ENCODE assay signal across 1 cellular context in genomic region chr17:7573324-7574080, GRCh38.
TF ChIP-seq lines count a peak whose summit lies in the region.

No MANE protein-coding gene starts in this region.

TF ChIP-seq in HepG2, 621 proteins besides CTCF, POLR2A, EP300 and RAD21 (continued from another document and continues in another):
- TF ChIP-seq, protein P1, sequence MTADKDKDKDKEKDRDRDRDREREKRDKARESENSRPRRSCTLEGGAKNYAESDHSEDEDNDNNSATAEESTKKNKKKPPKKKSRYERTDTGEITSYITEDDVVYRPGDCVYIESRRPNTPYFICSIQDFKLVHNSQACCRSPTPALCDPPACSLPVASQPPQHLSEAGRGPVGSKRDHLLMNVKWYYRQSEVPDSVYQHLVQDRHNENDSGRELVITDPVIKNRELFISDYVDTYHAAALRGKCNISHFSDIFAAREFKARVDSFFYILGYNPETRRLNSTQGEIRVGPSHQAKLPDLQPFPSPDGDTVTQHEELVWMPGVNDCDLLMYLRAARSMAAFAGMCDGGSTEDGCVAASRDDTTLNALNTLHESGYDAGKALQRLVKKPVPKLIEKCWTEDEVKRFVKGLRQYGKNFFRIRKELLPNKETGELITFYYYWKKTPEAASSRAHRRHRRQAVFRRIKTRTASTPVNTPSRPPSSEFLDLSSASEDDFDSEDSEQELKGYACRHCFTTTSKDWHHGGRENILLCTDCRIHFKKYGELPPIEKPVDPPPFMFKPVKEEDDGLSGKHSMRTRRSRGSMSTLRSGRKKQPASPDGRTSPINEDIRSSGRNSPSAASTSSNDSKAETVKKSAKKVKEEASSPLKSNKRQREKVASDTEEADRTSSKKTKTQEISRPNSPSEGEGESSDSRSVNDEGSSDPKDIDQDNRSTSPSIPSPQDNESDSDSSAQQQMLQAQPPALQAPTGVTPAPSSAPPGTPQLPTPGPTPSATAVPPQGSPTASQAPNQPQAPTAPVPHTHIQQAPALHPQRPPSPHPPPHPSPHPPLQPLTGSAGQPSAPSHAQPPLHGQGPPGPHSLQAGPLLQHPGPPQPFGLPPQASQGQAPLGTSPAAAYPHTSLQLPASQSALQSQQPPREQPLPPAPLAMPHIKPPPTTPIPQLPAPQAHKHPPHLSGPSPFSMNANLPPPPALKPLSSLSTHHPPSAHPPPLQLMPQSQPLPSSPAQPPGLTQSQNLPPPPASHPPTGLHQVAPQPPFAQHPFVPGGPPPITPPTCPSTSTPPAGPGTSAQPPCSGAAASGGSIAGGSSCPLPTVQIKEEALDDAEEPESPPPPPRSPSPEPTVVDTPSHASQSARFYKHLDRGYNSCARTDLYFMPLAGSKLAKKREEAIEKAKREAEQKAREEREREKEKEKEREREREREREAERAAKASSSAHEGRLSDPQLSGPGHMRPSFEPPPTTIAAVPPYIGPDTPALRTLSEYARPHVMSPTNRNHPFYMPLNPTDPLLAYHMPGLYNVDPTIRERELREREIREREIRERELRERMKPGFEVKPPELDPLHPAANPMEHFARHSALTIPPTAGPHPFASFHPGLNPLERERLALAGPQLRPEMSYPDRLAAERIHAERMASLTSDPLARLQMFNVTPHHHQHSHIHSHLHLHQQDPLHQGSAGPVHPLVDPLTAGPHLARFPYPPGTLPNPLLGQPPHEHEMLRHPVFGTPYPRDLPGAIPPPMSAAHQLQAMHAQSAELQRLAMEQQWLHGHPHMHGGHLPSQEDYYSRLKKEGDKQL (CRISPR knock-in tag; IDR thresholded peaks at IDR 0.05; ENCODE audit: low read depth), result 0 out of 2 replicates have a peak, but pooled peaks have one; percentile 22
- TF ChIP-seq ERF (CRISPR knock-in tag; IDR thresholded peaks at IDR 0.05) (peak; percentile 49; the same call in 1 of the 2 replicates), NCOR1 (IDR thresholded peaks at IDR 0.05; ENCODE audit: borderline replicate concordance, low read length) (peak; percentile 69; the same call in 1 of the 2 replicates), ZNF670 (CRISPR knock-in tag; IDR thresholded peaks at IDR 0.05; ENCODE audit: borderline replicate concordance) (peak; percentile 56; the same call in 1 of the 2 replicates), AHR (CRISPR knock-in tag; IDR thresholded peaks at IDR 0.05) (0 out of 2 replicates have a peak, but pooled peaks have one; percentile 53), NFYC (CRISPR knock-in tag; IDR thresholded peaks at IDR 0.05) (peak; percentile 43; the same call in 1 of the 2 replicates), FOXM1 (CRISPR knock-in tag; IDR thresholded peaks at IDR 0.05) (no peak), ZKSCAN8 (CRISPR knock-in tag; IDR thresholded peaks at IDR 0.05; ENCODE audit: borderline replicate concordance) (no peak), ZBTB43 (CRISPR knock-in tag; conservative IDR thresholded peaks at IDR 0.05) (peak; percentile 53; the same call in 1 of the 2 replicates), SOX6 (IDR thresholded peaks at IDR 0.05) (no peak), SOX6 (CRISPR knock-in tag; IDR thresholded peaks at IDR 0.05) (peak; percentile 64), ZNF816 (CRISPR knock-in tag; IDR thresholded peaks at IDR 0.05; ENCODE audit: borderline replicate concordance) (peak; percentile 47; the same call in 1 of the 2 replicates), KMT2B (CRISPR knock-in tag; IDR thresholded peaks at IDR 0.05) (0 out of 2 replicates have a peak, but pooled peaks have one; percentile 34), ZNF563 (CRISPR knock-in tag; IDR thresholded peaks at IDR 0.05) (peak; percentile 69; the same call in 1 of the 2 replicates), DMTF1 (CRISPR knock-in tag; IDR thresholded peaks at IDR 0.05) (peak; percentile 97; the same call in 1 of the 2 replicates), MLX (CRISPR knock-in tag; IDR thresholded peaks at IDR 0.05) (0 out of 2 replicates have a peak, but pooled peaks have one; percentile 29), ZBTB25 (CRISPR knock-in tag; IDR thresholded peaks at IDR 0.05) (peak; percentile 86), NPAS2 (CRISPR knock-in tag; IDR thresholded peaks at IDR 0.05; ENCODE audit: borderline replicate concordance) (peak; percentile 14; the same call in 1 of the 2 replicates), CEBPG (CRISPR knock-in tag; IDR thresholded peaks at IDR 0.05) (peak; percentile 98), ZC3H4 (CRISPR knock-in tag; IDR thresholded peaks at IDR 0.05; ENCODE audit: borderline replicate concordance) (peak; percentile 92; the same call in 1 of the 2 replicates), TBX3 (IDR thresholded peaks at IDR 0.05; ENCODE audit: borderline replicate concordance) (no peak), ZHX2 (IDR thresholded peaks at IDR 0.05; ENCODE audit: low read depth) (peak; percentile 48; the same call in 1 of the 2 replicates), ZHX2 (CRISPR knock-in tag; IDR thresholded peaks at IDR 0.05; ENCODE audit: borderline replicate concordance) (peak; percentile 76; the same call in 1 of the 2 replicates)
- TF ChIP-seq, protein P2, sequence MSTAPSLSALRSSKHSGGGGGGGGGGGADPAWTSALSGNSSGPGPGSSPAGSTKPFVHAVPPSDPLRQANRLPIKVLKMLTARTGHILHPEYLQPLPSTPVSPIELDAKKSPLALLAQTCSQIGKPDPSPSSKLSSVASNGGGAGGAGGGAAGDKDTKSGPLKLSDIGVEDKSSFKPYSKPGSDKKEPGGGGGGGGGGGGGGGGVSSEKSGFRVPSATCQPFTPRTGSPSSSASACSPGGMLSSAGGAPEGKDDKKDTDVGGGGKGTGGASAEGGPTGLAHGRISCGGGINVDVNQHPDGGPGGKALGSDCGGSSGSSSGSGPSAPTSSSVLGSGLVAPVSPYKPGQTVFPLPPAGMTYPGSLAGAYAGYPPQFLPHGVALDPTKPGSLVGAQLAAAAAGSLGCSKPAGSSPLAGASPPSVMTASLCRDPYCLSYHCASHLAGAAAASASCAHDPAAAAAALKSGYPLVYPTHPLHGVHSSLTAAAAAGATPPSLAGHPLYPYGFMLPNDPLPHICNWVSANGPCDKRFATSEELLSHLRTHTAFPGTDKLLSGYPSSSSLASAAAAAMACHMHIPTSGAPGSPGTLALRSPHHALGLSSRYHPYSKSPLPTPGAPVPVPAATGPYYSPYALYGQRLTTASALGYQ (CRISPR knock-in tag; IDR thresholded peaks at IDR 0.05), result peak; percentile 45; the same call in 1 of the 2 replicates
- TF ChIP-seq, protein P3, sequence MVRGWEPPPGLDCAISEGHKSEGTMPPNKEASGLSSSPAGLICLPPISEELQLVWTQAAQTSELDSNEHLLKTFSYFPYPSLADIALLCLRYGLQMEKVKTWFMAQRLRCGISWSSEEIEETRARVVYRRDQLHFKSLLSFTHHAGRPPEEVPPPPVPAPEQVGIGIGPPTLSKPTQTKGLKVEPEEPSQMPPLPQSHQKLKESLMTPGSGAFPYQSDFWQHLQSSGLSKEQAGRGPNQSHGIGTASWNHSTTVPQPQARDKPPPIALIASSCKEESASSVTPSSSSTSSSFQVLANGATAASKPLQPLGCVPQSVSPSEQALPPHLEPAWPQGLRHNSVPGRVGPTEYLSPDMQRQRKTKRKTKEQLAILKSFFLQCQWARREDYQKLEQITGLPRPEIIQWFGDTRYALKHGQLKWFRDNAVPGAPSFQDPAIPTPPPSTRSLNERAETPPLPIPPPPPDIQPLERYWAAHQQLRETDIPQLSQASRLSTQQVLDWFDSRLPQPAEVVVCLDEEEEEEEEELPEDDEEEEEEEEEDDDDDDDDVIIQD (CRISPR knock-in tag; IDR thresholded peaks at IDR 0.05; ENCODE audit: low read depth), result 0 out of 2 replicates have a peak, but pooled peaks have one; percentile 9
- TF ChIP-seq, protein P4, sequence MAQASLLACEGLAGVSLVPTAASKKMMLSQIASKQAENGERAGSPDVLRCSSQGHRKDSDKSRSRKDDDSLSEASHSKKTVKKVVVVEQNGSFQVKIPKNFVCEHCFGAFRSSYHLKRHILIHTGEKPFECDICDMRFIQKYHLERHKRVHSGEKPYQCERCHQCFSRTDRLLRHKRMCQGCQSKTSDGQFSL (CRISPR knock-in tag; IDR thresholded peaks at IDR 0.05), result peak; percentile 97
- TF ChIP-seq, protein P5, sequence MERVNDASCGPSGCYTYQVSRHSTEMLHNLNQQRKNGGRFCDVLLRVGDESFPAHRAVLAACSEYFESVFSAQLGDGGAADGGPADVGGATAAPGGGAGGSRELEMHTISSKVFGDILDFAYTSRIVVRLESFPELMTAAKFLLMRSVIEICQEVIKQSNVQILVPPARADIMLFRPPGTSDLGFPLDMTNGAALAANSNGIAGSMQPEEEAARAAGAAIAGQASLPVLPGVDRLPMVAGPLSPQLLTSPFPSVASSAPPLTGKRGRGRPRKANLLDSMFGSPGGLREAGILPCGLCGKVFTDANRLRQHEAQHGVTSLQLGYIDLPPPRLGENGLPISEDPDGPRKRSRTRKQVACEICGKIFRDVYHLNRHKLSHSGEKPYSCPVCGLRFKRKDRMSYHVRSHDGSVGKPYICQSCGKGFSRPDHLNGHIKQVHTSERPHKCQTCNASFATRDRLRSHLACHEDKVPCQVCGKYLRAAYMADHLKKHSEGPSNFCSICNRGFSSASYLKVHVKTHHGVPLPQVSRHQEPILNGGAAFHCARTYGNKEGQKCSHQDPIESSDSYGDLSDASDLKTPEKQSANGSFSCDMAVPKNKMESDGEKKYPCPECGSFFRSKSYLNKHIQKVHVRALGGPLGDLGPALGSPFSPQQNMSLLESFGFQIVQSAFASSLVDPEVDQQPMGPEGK (CRISPR knock-in tag; IDR thresholded peaks at IDR 0.05), result peak; percentile 97
